In genomic region chr11:10908215-10908990, GRCh38 we compare ENCODE assay signal across 14 cellular contexts. TPM values are rescaled to one million over a fixed set of nuclear protein-coding genes. Genes with fewer than 3 reads are reported as not detected.
DNase-seq lines count a peak whose midpoint lies in the region; FAIRE-seq and TF ChIP-seq lines count a peak whose summit lies in the region.
"Had no signal": no experiment of that assay in that cellular context is flagged by ENCODE, and none has a peak within 500 bp of the region (broad histone marks: within the 10 kb centered on the region; RNA-seq: fewer than 3 reads in every experiment).

No MANE protein-coding gene starts in this region.

- FAIRE-seq in D721Med (lab: Jason Lieb, UNC), result no peak
- FAIRE-seq: endothelial cell of umbilical vein had no signal

- CTCF ChIA-PET in activated naive CD4-positive, alpha-beta T cell treated with anti-CD3 and anti-CD28 coated beads for 36 hours (lab: Charles Lee), result interaction anchor here (1.5 to 2.4 kb wide), 2 partner anchors 26 to 29 kb away, joined by 3 to 7 read pairs; no protein-coding TSS in a partner anchor

- H4K8ac ChIP-seq in neuronal stem cell (ENCODE audit: low read depth, low read length), result no peak overlapping the region

- TF ChIP-seq CTCF in D721Med (IDR thresholded peaks at IDR 0.05; ENCODE audit: insufficient read depth, missing control alignments), result no peak

- no peaks in the 10 kb centered on the region for H3K36me3 ChIP-seq in neuronal stem cell (replicated peaks in 1 of 2; ENCODE audit: control insufficient read depth in 2 of 2, insufficient read depth in 2 of 2, low read length in 2 of 2)

- no peak overlapping the region for H3K14ac ChIP-seq in neuronal stem cell (ENCODE audit: low read length)

- no CpG with 5 or more reads among the region's 8 CpGs for WGBS in neuronal stem cell (ENCODE audit: extremely low coverage in 2 of 2, insufficient read length in 2 of 2, insufficient replicate concordance in 1 of 2), 2 donors

- intact Hi-C loops in activated naive CD4-positive, alpha-beta T cell treated with anti-CD3 and anti-CD28 coated beads for 36 hours (cut with micrococcal nuclease), result no loop called here

- peak overlapping the region; percentile 37 for H2AFZ ChIP-seq in neuronal stem cell (ENCODE audit: low read length)

- no peaks in the 10 kb centered on the region for H3K9me3 Mint-ChIP-seq in activated naive CD4-positive, alpha-beta T cell treated with anti-CD3 and anti-CD28 coated beads for 36 hours
- H3K9me3 Mint-ChIP-seq: activated naive CD8-positive, alpha-beta T cell treated with anti-CD3 and anti-CD28 coated beads, Interleukin-2, amount 10 ng/mL, durations not matched to agents 7 days and 5 days had no signal

- H3K23ac ChIP-seq in neuronal stem cell (ENCODE audit: low read depth, low read length, poor library complexity), result no peak overlapping the region

- no peaks in the 10 kb centered on the region for H3K27me3 ChIP-seq in neuronal stem cell (ENCODE audit: control insufficient read depth in 3 of 3, insufficient read depth in 3 of 3, low read depth in 1 of 3, low read length in 3 of 3)

- no peak overlapping the region for H2BK120ac ChIP-seq in neuronal stem cell (ENCODE audit: low read depth, low read length)

- H3K4me2 ChIP-seq in neuronal stem cell (ENCODE audit: insufficient read depth, low read length, poor library complexity, severe bottlenecking), result no peak overlapping the region

- no peaks in the 10 kb centered on the region for H3K4me1 Mint-ChIP-seq in activated naive CD4-positive, alpha-beta T cell treated with anti-CD3 and anti-CD28 coated beads for 36 hours (ENCODE audit: low read depth)

- no peak overlapping the region for H2BK5ac ChIP-seq in neuronal stem cell (ENCODE audit: low read length)

- H3K9ac ChIP-seq in neuronal stem cell (ENCODE audit: low read depth, low read length, poor library complexity), result no peak overlapping the region

- H2BK15ac ChIP-seq in neuronal stem cell (ENCODE audit: low read length), result no peak overlapping the region

- H2AK5ac ChIP-seq in neuronal stem cell (ENCODE audit: low read depth, low read length), result no peak overlapping the region

- H3K9me3 ChIP-seq in neuronal stem cell (replicated peaks in 1 of 2; ENCODE audit: control insufficient read depth in 2 of 2, insufficient read depth in 1 of 2, low read depth in 1 of 2, low read length in 2 of 2), result peaks cover 0 to 2% of the 10 kb centered on the region in 2 donors

- H3K18ac ChIP-seq in neuronal stem cell (ENCODE audit: low read length), result no peak overlapping the region

- H3K27ac ChIP-seq in neuronal stem cell (replicated peaks; ENCODE audit: low read length), result no peak overlapping the region
- H3K27ac ChIP-seq: HL-60 had no signal

- no peak overlapping the region for H2BK12ac ChIP-seq in neuronal stem cell (ENCODE audit: low read length)

- H4K91ac ChIP-seq in neuronal stem cell (ENCODE audit: low read depth, low read length, poor library complexity), result no peak overlapping the region

- H3K27me3 Mint-ChIP-seq in activated naive CD4-positive, alpha-beta T cell treated with anti-CD3 and anti-CD28 coated beads for 36 hours (ENCODE audit: low read depth), result no peaks in the 10 kb centered on the region

- H3K4me3 Mint-ChIP-seq in activated naive CD4-positive, alpha-beta T cell treated with anti-CD3 and anti-CD28 coated beads for 36 hours, result no peak overlapping the region
- H3K4me3 Mint-ChIP-seq: activated naive CD8-positive, alpha-beta T cell treated with anti-CD3 and anti-CD28 coated beads, Interleukin-2, amount 10 ng/mL, durations not matched to agents 7 days and 5 days had no signal

- H3K4ac ChIP-seq in neuronal stem cell (ENCODE audit: low read length), result no peak overlapping the region

- DNase-seq in EH (ENCODE audit: low read depth), result peak; percentile 99
- peak; percentile 82 for DNase-seq in NCI-H226
- peak; percentile 56 for DNase-seq in dedifferentiated amniotic fluid mesenchymal stem cell (ENCODE audit: extremely low spot score)
- DNase-seq in neuronal stem cell (ENCODE audit: low spot score), result no peak
- DNase-seq in MV-4-11 (lab: John Stamatoyannopoulos, UW), result no peak
- no peak for DNase-seq in D721Med (ENCODE audit: insufficient read length, low spot score)
- DNase-seq in ureter (ENCODE audit: low spot score), result no peak
- DNase-seq in activated naive CD4-positive, alpha-beta T cell treated with anti-CD3 and anti-CD28 coated beads for 36 hours, result no peak
- DNase-seq: activated CD4-positive, alpha-beta T cell treated with anti-CD3 and anti-CD28 coated beads, Interleukin-2, amount 50 U/mL, for 4 hours; activated naive CD8-positive, alpha-beta T cell treated with anti-CD3 and anti-CD28 coated beads, Interleukin-2, amount 10 ng/mL, durations not matched to agents 7 days and 5 days; NCI-H2081; stimulated activated CD8-positive, alpha-beta memory T cell treated with anti-CD3 and anti-CD28 coated beads, Interleukin-4, amount 100 ng/mL, for 48 hours had no signal

- H3K4me1 ChIP-seq in neuronal stem cell (ENCODE audit: control insufficient read depth in 2 of 2, insufficient read depth in 1 of 2, low read depth in 1 of 2, low read length in 2 of 2), result peaks cover 0 to 14% of the 10 kb centered on the region in 2 donors

- H3K79me1 ChIP-seq in neuronal stem cell (ENCODE audit: low read depth, low read length), result no peaks in the 10 kb centered on the region

- H3K27ac Mint-ChIP-seq in activated naive CD4-positive, alpha-beta T cell treated with anti-CD3 and anti-CD28 coated beads for 36 hours, result no peak overlapping the region
- H3K27ac Mint-ChIP-seq: activated naive CD8-positive, alpha-beta T cell treated with anti-CD3 and anti-CD28 coated beads, Interleukin-2, amount 10 ng/mL, durations not matched to agents 7 days and 5 days had no signal

- no peaks in the 10 kb centered on the region for H3K36me3 Mint-ChIP-seq in activated naive CD4-positive, alpha-beta T cell treated with anti-CD3 and anti-CD28 coated beads for 36 hours (ENCODE audit: low read depth)
- H3K36me3 Mint-ChIP-seq: activated naive CD8-positive, alpha-beta T cell treated with anti-CD3 and anti-CD28 coated beads, Interleukin-2, amount 10 ng/mL, durations not matched to agents 7 days and 5 days had no signal

- no peak overlapping the region for H3K4me3 ChIP-seq in neuronal stem cell (ENCODE audit: low read length in 2 of 2)

RNA-seq across cellular contexts. Expression of gene ZBED5, which starts 50.5 kb away (rescaled TPM):
- 43.1 TPM for polyA plus RNA-seq in neuronal stem cell (2013, experiment 1 of 2)
- polyA plus RNA-seq in neuronal stem cell (2013, experiment 2 of 2), result 42.7 TPM
- total RNA-seq in ureter, result 54.0 TPM
- total RNA-seq in activated naive CD4-positive, alpha-beta T cell treated with anti-CD3 and anti-CD28 coated beads for 36 hours, result 10 to 100 TPM; 50.4 to 52.4 TPM

Comparison
In these comparisons a context has a peak if more than half of its experiments do, and no peak if none do; other contexts are left out.
1. DNase-seq: peak in EH (single experiment), NCI-H226 (single experiment) and dedifferentiated amniotic fluid mesenchymal stem cell (single experiment); none in neuronal stem cell (single experiment), MV-4-11 (single experiment), D721Med (single experiment), ureter (single experiment) and activated naive CD4-positive, alpha-beta T cell treated with anti-CD3 and anti-CD28 coated beads for 36 hours (single experiment).